ENCODE assay signal across 11 cellular contexts in the genomic region with DNA sequence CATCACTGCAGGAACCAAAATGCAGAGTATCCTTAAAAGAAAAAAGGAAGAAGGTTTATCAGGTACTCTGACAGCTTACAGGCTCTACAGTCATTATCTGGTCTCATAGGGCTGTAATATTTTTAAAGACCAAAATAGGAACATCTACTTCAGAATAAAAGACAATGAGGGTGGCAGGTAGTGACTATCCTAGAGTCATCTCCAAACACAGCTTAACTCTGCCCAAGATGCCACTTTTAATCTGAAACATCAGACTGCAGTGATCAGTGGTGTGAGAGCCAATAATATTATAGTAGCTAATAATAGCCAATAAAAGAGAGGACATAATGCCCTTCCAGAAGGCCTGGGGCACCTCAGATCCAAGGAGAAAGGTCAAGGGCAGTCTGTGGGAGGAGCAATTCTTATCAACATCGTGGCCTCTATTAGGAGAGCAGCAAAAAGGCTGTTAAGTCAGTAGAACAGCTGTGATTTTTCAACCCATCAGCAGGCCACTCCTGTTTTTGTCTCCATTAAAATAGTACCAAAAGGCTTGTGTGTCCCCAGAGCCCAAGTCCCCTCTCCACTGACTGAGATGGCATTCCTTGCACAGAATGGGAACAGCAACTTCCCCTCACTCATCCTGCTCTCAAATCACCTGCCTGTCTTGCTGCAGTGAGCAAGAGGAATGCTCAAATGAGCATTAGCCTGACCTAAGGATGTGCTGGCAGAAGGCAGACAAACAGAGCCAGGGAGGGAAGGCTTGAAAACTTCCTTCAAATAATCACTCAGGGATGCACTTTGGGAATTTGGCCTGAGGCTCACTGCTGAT. TPM values are rescaled to one million over a fixed set of nuclear protein-coding genes. Genes with fewer than 3 reads are reported as not detected.
DNase-seq lines count a peak whose midpoint lies in the region; ATAC-seq and TF ChIP-seq lines count a peak whose summit lies in the region.
"Had no signal": no experiment of that assay in that cellular context is flagged by ENCODE, and none has a peak within 500 bp of the region (broad histone marks: within the 10 kb centered on the region; RNA-seq: fewer than 3 reads in every experiment).

No MANE protein-coding gene starts in this region.

- peak; percentile 73 for DNase-seq in M059J (ENCODE audit: low read depth)
- no peak for DNase-seq in effector memory CD4-positive, alpha-beta T cell
- no peak for DNase-seq in natural killer cell treated with Interleukin-12 subunit alpha and Interleukin-12 subunit beta and Interleukin-15 and Interleukin-18, amount 100 ng/mL, for 72 hours (ENCODE audit: low spot score)
- DNase-seq in HCEC 1CT, result no peak
- DNase-seq in dedifferentiated amniotic fluid mesenchymal stem cell (ENCODE audit: extremely low spot score), result no peak
- DNase-seq: erythroblast, NCI-H446 had no signal

- peaks cover 9% of the 10 kb centered on the region for H3F3A ChIP-seq in DOHH2 (ENCODE audit: control insufficient read depth, insufficient read depth)

- peak overlapping the region; percentile 12; the same call in 1 of the 2 replicates for H3K4me2 ChIP-seq in DOHH2 (ENCODE audit: low read length)
- H3K4me2 ChIP-seq: smooth muscle cell had no signal

- H3K4me3 Mint-ChIP-seq in natural killer cell treated with Interleukin-12 subunit alpha and Interleukin-12 subunit beta and Interleukin-15 and Interleukin-18, amount 100 ng/mL, for 72 hours, result no peak overlapping the region

- H3K27ac ChIP-seq in DOHH2 (ENCODE audit: low read depth, low read length), result no peak overlapping the region
- peak overlapping the region; percentile 64 for H3K27ac ChIP-seq in effector memory CD4-positive, alpha-beta T cell (ENCODE audit: insufficient read depth, low read length, poor library complexity, severe bottlenecking)

- TF ChIP-seq CTCF in DOHH2 (IDR thresholded peaks at IDR 0.05; ENCODE audit: low read depth, low read length, poor library complexity, severe bottlenecking), result no peak

- H3K9me3 Mint-ChIP-seq in natural killer cell treated with Interleukin-12 subunit alpha and Interleukin-12 subunit beta and Interleukin-15 and Interleukin-18, amount 100 ng/mL, for 72 hours, result no peaks in the 10 kb centered on the region

- H3K27ac Mint-ChIP-seq in natural killer cell treated with Interleukin-12 subunit alpha and Interleukin-12 subunit beta and Interleukin-15 and Interleukin-18, amount 100 ng/mL, for 72 hours, result peak overlapping the region; percentile 76 to 89

- ATAC-seq in natural killer cell treated with Interleukin-12 subunit alpha and Interleukin-12 subunit beta and Interleukin-15 and Interleukin-18, amount 100 ng/mL, for 72 hours, result no peak
- no peak for ATAC-seq in GM19351 (IDR thresholded peaks at IDR 0.05; ENCODE audit: unreplicated experiment)

- no peaks in the 10 kb centered on the region for H3K9me3 ChIP-seq in DOHH2 (ENCODE audit: control insufficient read depth, insufficient read depth, low read length)
- no peaks in the 10 kb centered on the region for H3K9me3 ChIP-seq in effector memory CD4-positive, alpha-beta T cell (ENCODE audit: control insufficient read depth, low read length)
- H3K9me3 ChIP-seq: adrenal gland had no signal

- H3K27me3 ChIP-seq in DOHH2 (ENCODE audit: control insufficient read depth, low read length), result no peaks in the 10 kb centered on the region
- H3K27me3 ChIP-seq in effector memory CD4-positive, alpha-beta T cell (replicated peaks; ENCODE audit: control insufficient read depth, insufficient read depth, low read length, poor library complexity, severe bottlenecking), result no peaks in the 10 kb centered on the region
- H3K27me3 ChIP-seq: adrenal gland had no signal

- H3K79me2 ChIP-seq in DOHH2 (ENCODE audit: control insufficient read depth, low read length), result no peaks in the 10 kb centered on the region

- no peaks in the 10 kb centered on the region for H3K9me2 ChIP-seq in DOHH2 (replicated peaks; ENCODE audit: control insufficient read depth, low read length)

- peaks cover 34% of the 10 kb centered on the region for H3K4me1 ChIP-seq in DOHH2 (ENCODE audit: control insufficient read depth, low read length)
- peaks cover 31% of the 10 kb centered on the region for H3K4me1 ChIP-seq in effector memory CD4-positive, alpha-beta T cell (ENCODE audit: control insufficient read depth, insufficient read depth, low read length, poor library complexity, severe bottlenecking)

- peaks cover 14 to 20% of the 10 kb centered on the region in 2 donors for H3K4me1 Mint-ChIP-seq in natural killer cell treated with Interleukin-12 subunit alpha and Interleukin-12 subunit beta and Interleukin-15 and Interleukin-18, amount 100 ng/mL, for 72 hours (ENCODE audit: low read depth in 2 of 2)

- H3K27me3 Mint-ChIP-seq in natural killer cell treated with Interleukin-12 subunit alpha and Interleukin-12 subunit beta and Interleukin-15 and Interleukin-18, amount 100 ng/mL, for 72 hours, result no peaks in the 10 kb centered on the region

- peaks cover 4% of the 10 kb centered on the region for H3K36me3 Mint-ChIP-seq in natural killer cell treated with Interleukin-12 subunit alpha and Interleukin-12 subunit beta and Interleukin-15 and Interleukin-18, amount 100 ng/mL, for 72 hours

- H4K20me1 ChIP-seq in DOHH2 (ENCODE audit: control insufficient read depth, insufficient read depth, low read depth, low read length), result no peaks in the 10 kb centered on the region

- H3K36me3 ChIP-seq in DOHH2 (ENCODE audit: control insufficient read depth, low read length), result peaks cover 1% of the 10 kb centered on the region; the same call in 1 of the 2 replicates
- no peaks in the 10 kb centered on the region for H3K36me3 ChIP-seq in effector memory CD4-positive, alpha-beta T cell (ENCODE audit: control insufficient read depth, insufficient read depth, low read length)
- H3K36me3 ChIP-seq: adrenal gland had no signal

- H3K4me3 ChIP-seq in DOHH2 (ENCODE audit: low read length), result no peak overlapping the region
- H3K4me3 ChIP-seq in effector memory CD4-positive, alpha-beta T cell (ENCODE audit: insufficient read depth, low read depth, low read length, poor library complexity, severe bottlenecking), result peak overlapping the region; percentile 8
- H3K4me3 ChIP-seq: adrenal gland, smooth muscle cell had no signal

RNA-seq across cellular contexts. Expression of a gene that starts 20.7 kb away (rescaled TPM):
- total RNA-seq in M059J (2014; rRNA removed; shearing (Covaris generic)), result 0.05 TPM in 1 of 2 replicates, not detected in the other
- total RNA-seq in natural killer cell treated with Interleukin-12 subunit alpha and Interleukin-12 subunit beta and Interleukin-15 and Interleukin-18, amount 100 ng/mL, for 72 hours, result 10 to 100 TPM; 24.9 to 25.9 TPM

Comparison
In these comparisons a context has a peak if more than half of its experiments do, and no peak if none do; other contexts are left out.
1. RNA of a gene that starts 20.7 kb away (total RNA-seq): 24.9 to 25.9 TPM in natural killer cell treated with Interleukin-12 subunit alpha and Interleukin-12 subunit beta and Interleukin-15 and Interleukin-18, amount 100 ng/mL, for 72 hours; 0.05 TPM in M059J; every median in the first group is over 10 times any median in the second.